In the genomic region with DNA sequence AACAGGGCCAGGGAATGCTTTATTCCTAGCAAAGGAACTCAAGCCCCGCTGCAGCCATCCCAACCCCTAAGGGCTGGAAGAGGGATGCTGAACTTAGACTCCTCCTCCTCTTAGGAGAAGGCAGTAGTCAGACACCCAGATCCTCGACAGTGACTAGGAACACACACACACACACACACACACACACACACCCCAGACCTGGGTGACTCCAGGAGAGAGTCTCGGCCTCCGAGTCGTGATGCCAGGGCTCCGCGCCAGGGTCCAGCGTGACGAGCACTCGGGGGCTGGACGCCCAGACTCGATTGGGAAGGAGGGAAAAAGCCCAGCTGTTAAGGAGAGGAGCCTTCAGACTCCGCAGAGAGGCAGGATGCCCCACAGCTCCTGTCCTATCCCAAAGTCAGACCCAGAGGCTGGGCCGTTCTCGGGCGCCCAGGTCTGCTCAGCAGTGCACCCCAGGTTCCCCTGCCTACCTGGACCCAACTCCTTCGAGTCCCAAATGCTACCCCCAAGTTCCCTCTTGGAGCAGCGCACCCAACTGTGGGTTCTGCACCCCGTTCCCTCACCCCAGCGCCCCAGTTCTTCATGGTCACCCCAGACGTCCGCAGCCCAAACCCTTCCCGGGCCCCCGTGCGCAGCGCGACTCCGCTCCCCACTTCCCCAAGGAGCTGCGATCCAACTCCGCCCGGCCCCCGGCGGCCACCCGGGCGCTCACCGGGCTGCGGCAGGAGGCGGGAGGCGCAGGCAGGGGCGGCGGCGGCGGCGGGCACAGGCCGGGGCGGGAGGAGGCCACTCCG, we compare ENCODE assay signal across 8 cellular contexts. TPM values are rescaled to one million over a fixed set of nuclear protein-coding genes. Genes with fewer than 3 reads are reported as not detected.
DNase-seq lines count a peak whose midpoint lies in the region; ATAC-seq and TF ChIP-seq lines count a peak whose summit lies in the region.

No MANE protein-coding gene starts in this region.

- H3K4me3 ChIP-seq in astrocyte of the cerebellum (ENCODE audit: low read depth, low read length) (peak overlapping the region; percentile 83), iPS-18c (ENCODE audit: insufficient read depth, low read depth, low read length) (peak overlapping the region; percentile 96), skeletal muscle tissue (ENCODE audit: low read length in 3 of 3) (peak overlapping the region; percentile 81 to 91 (median 84))

- no peaks in the 10 kb centered on the region for H3K27me3 Mint-ChIP-seq in IgD-negative memory B cell

- DNase-seq in NCI-H82 (lab: John Stamatoyannopoulos, UW) (peak; percentile 33), NCI-H82 treated with DMSO at 0.1 percent for 48 hours (lab: John Stamatoyannopoulos, UW; ENCODE audit: unreplicated experiment) (no peak), astrocyte of the cerebellum (ENCODE audit: low read depth) (no peak)

- no peaks in the 10 kb centered on the region for H3K9me3 Mint-ChIP-seq in IgD-negative memory B cell

- peaks cover 3% of the 10 kb centered on the region for H3K36me3 Mint-ChIP-seq in IgD-negative memory B cell

- H3K4me3 Mint-ChIP-seq in IgD-negative memory B cell: peak overlapping the region; percentile 82 to 98 (median 96)

- peak overlapping the region; percentile 91 for H3K27ac ChIP-seq in skeletal muscle tissue (ENCODE audit: low read depth, low read length)

- in situ Hi-C loops in astrocyte of the cerebellum (cut with HindIII; ENCODE audit: low sequenced_read_pairs): loop anchor here (10.0 kb wide), 1 partner anchor 47 kb away; no protein-coding TSS in a partner anchor

- H3K4me1 ChIP-seq in skeletal muscle tissue (ENCODE audit: control insufficient read depth in 3 of 3, insufficient read depth in 3 of 3, low read length in 3 of 3): peaks cover 54 to 57% (median 55%) of the 10 kb centered on the region in 3 donors

- H3K4me1 Mint-ChIP-seq in IgD-negative memory B cell: peaks cover 29 to 42% (median 40%) of the 10 kb centered on the region in 3 donors

- H3K9ac ChIP-seq in skeletal muscle tissue (ENCODE audit: low read depth in 1 of 3, low read length in 3 of 3): peak overlapping the region; percentile 90 to 91 (median 91)

- ATAC-seq in GM21737 (IDR thresholded peaks at IDR 0.05; ENCODE audit: unreplicated experiment): no peak
- no peak for ATAC-seq in GM18505 (IDR thresholded peaks at IDR 0.05; ENCODE audit: unreplicated experiment)

- peaks cover 0 to 3% (median 2%) of the 10 kb centered on the region in 3 donors for H3K27me3 ChIP-seq in skeletal muscle tissue (ENCODE audit: control insufficient read depth in 3 of 3, insufficient read depth in 3 of 3, low read length in 3 of 3)

- no peak for TF ChIP-seq CTCF in astrocyte of the cerebellum (IDR thresholded peaks at IDR 0.05; ENCODE audit: low read depth, low read length, missing control alignments)

- H3K27ac Mint-ChIP-seq in IgD-negative memory B cell: peak overlapping the region; percentile 86 to 99 (median 97)

- H3K36me3 ChIP-seq in skeletal muscle tissue (ENCODE audit: control insufficient read depth in 3 of 3, insufficient read depth in 3 of 3, low read length in 3 of 3): peaks cover 0 to 6% (median 0%) of the 10 kb centered on the region in 3 donors

- no peaks in the 10 kb centered on the region for H3K9me3 ChIP-seq in iPS-18c (ENCODE audit: control insufficient read depth, insufficient read depth, low read length)
- no peaks in the 10 kb centered on the region for H3K9me3 ChIP-seq in skeletal muscle tissue (ENCODE audit: control insufficient read depth in 3 of 3, low read length in 3 of 3)

- TF ChIP-seq POLR2A in GM18505 (IDR thresholded peaks at IDR 0.05; ENCODE audit: borderline replicate concordance, extremely low read depth, insufficient read depth, insufficient read length): no peak

RNA-seq across cellular contexts. Expression of a gene that starts 0.4 kb away (rescaled TPM):
- polyA plus RNA-seq in IgD-negative memory B cell: 5.8 TPM
- total RNA-seq in skeletal muscle tissue: 8.4 TPM

RNA-seq across cellular contexts. Expression of a gene that starts 52.6 kb away (rescaled TPM):
- 0.55 TPM for polyA plus RNA-seq in IgD-negative memory B cell
- 8.4 TPM for total RNA-seq in skeletal muscle tissue
